In genomic region chr1:245874942-245875580, GRCh38 we compare ENCODE assay signal across 8 cellular contexts.
DNase-seq lines count a peak whose midpoint lies in the region; ATAC-seq and TF ChIP-seq lines count a peak whose summit lies in the region.

No MANE protein-coding gene starts in this region.

- TF ChIP-seq CTCF in lower lobe of right lung (IDR thresholded peaks at IDR 0.05) (no peak), CD14-positive monocyte (IDR thresholded peaks at IDR 0.05) (no peak)

- H3K9me3 ChIP-seq in lower lobe of right lung = no peaks in the 10 kb centered on the region

- no peaks in the 10 kb centered on the region for H3K27me3 ChIP-seq in lower lobe of right lung (ENCODE audit: low read depth)

- no peaks in the 10 kb centered on the region for H3K36me3 Mint-ChIP-seq in CD14-positive monocyte

- peaks cover 0 to 3% (median 0%) of the 10 kb centered on the region in 3 donors for H3K27me3 Mint-ChIP-seq in CD14-positive monocyte (ENCODE audit: low read depth in 3 of 3)

- intact Hi-C loops in lower lobe of right lung (cut with DNase I) = no loop called here
- intact Hi-C loops in CD14-positive monocyte (cut with micrococcal nuclease) = no loop called here

- no peaks in the 10 kb centered on the region for H3K4me1 Mint-ChIP-seq in CD14-positive monocyte

- peak overlapping the region; percentile 9 for H3K4me3 ChIP-seq in lower lobe of right lung

- H3K4me3 Mint-ChIP-seq in CD14-positive monocyte = no peak overlapping the region

- no peak overlapping the region for H3K27ac Mint-ChIP-seq in CD14-positive monocyte

- H3K27ac ChIP-seq in lower lobe of right lung = peak overlapping the region; percentile 68

- no peaks in the 10 kb centered on the region for H3K36me3 ChIP-seq in lower lobe of right lung

- peak; percentile 68 to 72 for ATAC-seq in lower lobe of right lung
- no peak for ATAC-seq in GM21723 (IDR thresholded peaks at IDR 0.05; ENCODE audit: unreplicated experiment)

- no peaks in the 10 kb centered on the region for H3K9me3 Mint-ChIP-seq in CD14-positive monocyte

- H3K4me1 ChIP-seq in lower lobe of right lung = peaks cover 31% of the 10 kb centered on the region

- DNase-seq in AG08395 (ENCODE audit: low spot score) (peak; percentile 80), NCI-H2029 (lab: John Stamatoyannopoulos, UW) (peak; percentile 69), cerebellar cortex (ENCODE audit: low spot score) (peak; percentile 55), lower lobe of right lung (peak; percentile 69), CD14-positive monocyte (ENCODE audit: low spot score) (no peak), NOMO-1 (lab: John Stamatoyannopoulos, UW; ENCODE audit: unreplicated experiment in 2 of 2) (no peak)
- no peak for DNase-seq in stimulated activated CD4-positive, alpha-beta T cell treated with anti-CD3 and anti-CD28 coated beads, Interleukin-12 subunit alpha, Interleukin-12 subunit beta, amount 100 ng/mL, for 4 hours

Comparison
In these comparisons a context has a peak if more than half of its experiments do, and no peak if none do; other contexts are left out.
1. DNase-seq: peak in AG08395 (single experiment), NCI-H2029 (single experiment), cerebellar cortex (single experiment) and lower lobe of right lung (single experiment); none in stimulated activated CD4-positive, alpha-beta T cell treated with anti-CD3 and anti-CD28 coated beads, Interleukin-12 subunit alpha, Interleukin-12 subunit beta, amount 100 ng/mL, for 4 hours (single experiment), CD14-positive monocyte (single experiment) and NOMO-1 (0 of 2).